ENCODE assay signal across 8 cellular contexts in genomic region chr7:831596-832291, GRCh38. TPM values are rescaled to one million over a fixed set of nuclear protein-coding genes. Genes with fewer than 3 reads are reported as not detected.
A peak's percentile ranks its signal among the peaks of the same experiment; 100 is the strongest.
DNase-seq lines count a peak whose midpoint lies in the region; ATAC-seq and TF ChIP-seq lines count a peak whose summit lies in the region.

No MANE protein-coding gene starts in this region.

- H2BK20ac ChIP-seq in H9 (ENCODE audit: low read depth, low read length, poor library complexity, severe bottlenecking) = no peak overlapping the region

- H3K27me3 Mint-ChIP-seq in H9 (ENCODE audit: low read depth) = no peaks in the 10 kb centered on the region

- in situ Hi-C loops in astrocyte of the cerebellum (cut with HindIII; ENCODE audit: low sequenced_read_pairs) = no loop called here

- WGBS in H9 (ENCODE audit: extremely low coverage, insufficient read length, low lambda C conversion rate) = no CpG with 5 or more reads among the region's 9 CpGs

- no peak overlapping the region; the same call in 1 of the 2 replicates for H3K4ac ChIP-seq in H9 (ENCODE audit: low read depth, low read length)

- H3K79me2 ChIP-seq in H9 (ENCODE audit: insufficient read depth, low read length) = peaks cover 50% of the 10 kb centered on the region; the same call in 1 of the 2 replicates

- no peak overlapping the region for H4K8ac ChIP-seq in H9 (replicated peaks; ENCODE audit: insufficient read length, low read depth, low read length)

- DNase-seq in NCI-H1694 treated with DMSO at 0.1 percent for 48 hours (lab: John Stamatoyannopoulos, UW) = peak; percentile 9
- no peak for DNase-seq in NCI-H1694 (lab: John Stamatoyannopoulos, UW)
- no peak for DNase-seq in H9
- DNase-seq in MV-4-11 (lab: John Stamatoyannopoulos, UW) = peak; percentile 70
- peak; percentile 82 for DNase-seq in astrocyte of the cerebellum (ENCODE audit: low read depth)
- no peak for DNase-seq in stimulated activated naive CD8-positive, alpha-beta T cell treated with anti-CD3 and anti-CD28 coated beads, Interleukin-15, Interleukin-2, amounts not matched to agents 100 U/mL and 50 U/mL, for 24 hours
- DNase-seq in GF-D8 (lab: John Stamatoyannopoulos, UW) = no peak

- H3K79me1 ChIP-seq in H9 (ENCODE audit: insufficient read depth, low read depth, low read length, poor library complexity, severe bottlenecking) = peaks cover 14% of the 10 kb centered on the region

- H3K4me1 ChIP-seq in H9 (ENCODE audit: insufficient read depth, low read length) (peaks cover 12% of the 10 kb centered on the region), iPS-20b (ENCODE audit: insufficient read depth, low read length) (peaks cover 16% of the 10 kb centered on the region)

- H3K4me3 Mint-ChIP-seq in H9 = peak overlapping the region in 1 of 2 experiments; percentile 55; a peak in 2 of 5 replicates

- H3K56ac ChIP-seq in H9 (ENCODE audit: insufficient read length, low read depth, low read length) = no peak overlapping the region

- H3K4me1 Mint-ChIP-seq in H9 = peaks cover 40 to 42% of the 10 kb centered on the region in 2 experiments

- peak overlapping the region; percentile 76 to 88 (median 86); a peak in 5 of 7 replicates for H3K27ac Mint-ChIP-seq in H9

- no peak overlapping the region for H3T11ph ChIP-seq in H9 (ENCODE audit: low read length)

- H3K23me2 ChIP-seq in H9 (ENCODE audit: insufficient read length, low read depth, low read length, poor library complexity, severe bottlenecking) = peaks cover 3% of the 10 kb centered on the region

- H2BK12ac ChIP-seq in H9 (ENCODE audit: insufficient read length, low read depth, low read length) = no peak overlapping the region

- no peak overlapping the region for H3K9ac ChIP-seq in H9 (ENCODE audit: extremely low read depth, insufficient read length, low read length)
- peak overlapping the region; percentile 50; the same call in 1 of the 2 replicates for H3K9ac ChIP-seq in iPS-20b (ENCODE audit: low read depth, low read length)

- H3K27me3 ChIP-seq in H9 (ENCODE audit: insufficient read depth, low read length) = no peaks in the 10 kb centered on the region
- no peaks in the 10 kb centered on the region for H3K27me3 ChIP-seq in iPS-20b (ENCODE audit: insufficient read depth, low read length)

- peak overlapping the region; percentile 27 for H2BK5ac ChIP-seq in H9 (ENCODE audit: insufficient read length, low read length)

- H3K27ac ChIP-seq in H9 (ENCODE audit: insufficient read length, low read depth, low read length) = peak overlapping the region; percentile 22
- no peak overlapping the region for H3K27ac ChIP-seq in iPS-20b (ENCODE audit: low read length)

- no peaks in the 10 kb centered on the region for H3K9me3 ChIP-seq in H9 (ENCODE audit: control insufficient read depth, low read depth, low read length)
- H3K9me3 ChIP-seq in iPS-20b (ENCODE audit: insufficient read depth, low read depth, low read length) = no peaks in the 10 kb centered on the region

- H3K4me2 ChIP-seq in H9 (ENCODE audit: insufficient read depth, insufficient read length, low read length) = no peak overlapping the region

- H2AFZ ChIP-seq in H9 (ENCODE audit: low read length) = no peak overlapping the region

- peaks cover 19% of the 10 kb centered on the region for H3K36me3 ChIP-seq in iPS-20b (ENCODE audit: insufficient read depth, low read depth, low read length)

- H3K18ac ChIP-seq in H9 (ENCODE audit: insufficient read length, low read depth, low read length) = no peak overlapping the region

- H4K5ac ChIP-seq in H9 (ENCODE audit: insufficient read length, low read depth, low read length) = no peak overlapping the region

- no peak overlapping the region for H3K23ac ChIP-seq in H9 (ENCODE audit: insufficient read length, low read depth, low read length)

- H3K4me3 ChIP-seq in astrocyte of the cerebellum (ENCODE audit: low read depth, low read length) (peak overlapping the region; percentile 14), iPS-20b (ENCODE audit: low read length) (0 out of 2 replicates have a peak overlapping the region, but pooled peaks have one; percentile 9)

- no peak overlapping the region for H2AK5ac ChIP-seq in H9 (ENCODE audit: insufficient read length, low read length)

- no peaks in the 10 kb centered on the region for H4K20me1 ChIP-seq in H9 (ENCODE audit: control insufficient read depth, insufficient read depth, insufficient read length)

- H3K36me3 Mint-ChIP-seq in H9 (ENCODE audit: insufficient read depth in 1 of 3, low read depth in 3 of 3) = peaks cover 14 to 32% (median 19%) of the 10 kb centered on the region in 3 experiments

- no peak overlapping the region for H4K91ac ChIP-seq in H9 (ENCODE audit: insufficient read length, low read depth, low read length)

- peak; percentile 69 for ATAC-seq in stimulated activated naive CD8-positive, alpha-beta T cell treated with anti-CD3 and anti-CD28 coated beads, Interleukin-15, Interleukin-2, amounts not matched to agents 100 U/mL and 50 U/mL, for 24 hours

- H3K9me3 Mint-ChIP-seq in H9 = no peaks in the 10 kb centered on the region

- no peak overlapping the region for H2BK15ac ChIP-seq in H9 (ENCODE audit: low read depth, low read length)

- H3K14ac ChIP-seq in H9 (ENCODE audit: insufficient read depth, low read length) = no peak overlapping the region

- TF ChIP-seq CTCF in H9 (conservative IDR thresholded peaks at IDR 0.05) = no peak
- TF ChIP-seq CTCF in astrocyte of the cerebellum (IDR thresholded peaks at IDR 0.05; ENCODE audit: low read depth, low read length, missing control alignments) = no peak

- H2BK120ac ChIP-seq in H9 (ENCODE audit: low read depth, low read length, poor library complexity, severe bottlenecking) = no peak overlapping the region

RNA-seq across cellular contexts. Expression of gene SUN1, which starts 0.5 kb away (rescaled TPM):
- total RNA-seq in H9 (2021) = 105 and 118 TPM in 2 replicates

RNA-seq across cellular contexts. Expression of gene GET4, which starts 44.6 kb away (rescaled TPM):
- 70.2 and 75.1 TPM in 2 replicates for total RNA-seq in H9 (2021)

Comparison
In these comparisons a context has a peak if more than half of its experiments do, and no peak if none do; other contexts are left out.
1. DNase-seq: peak in NCI-H1694 treated with DMSO at 0.1 percent for 48 hours (single experiment), MV-4-11 (single experiment) and astrocyte of the cerebellum (single experiment); none in NCI-H1694 (single experiment), H9 (single experiment), stimulated activated naive CD8-positive, alpha-beta T cell treated with anti-CD3 and anti-CD28 coated beads, Interleukin-15, Interleukin-2, amounts not matched to agents 100 U/mL and 50 U/mL, for 24 hours (single experiment) and GF-D8 (single experiment).